In the genomic region with DNA sequence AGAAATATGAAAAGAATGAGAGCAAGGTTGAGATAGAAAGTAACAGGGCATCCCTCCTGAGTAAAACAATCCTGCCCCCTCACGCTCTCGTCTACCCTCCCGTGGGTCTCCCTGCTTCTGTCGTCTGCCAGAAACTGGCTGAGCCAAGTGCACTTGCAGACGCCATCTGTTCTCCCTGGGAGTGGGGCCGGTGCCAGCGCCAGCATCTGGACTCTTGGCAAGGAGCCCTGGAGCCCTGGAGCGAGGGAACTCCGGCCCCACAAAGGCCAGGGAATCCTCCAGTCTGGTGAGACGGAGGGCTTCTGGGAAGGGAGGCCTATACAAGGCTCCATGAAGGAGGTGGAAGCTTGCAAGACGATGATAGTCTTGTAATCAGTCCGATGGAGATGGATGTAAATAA, we compare ENCODE assay signal across 2 cellular contexts.
TF ChIP-seq lines count a peak whose summit lies in the region.

No MANE protein-coding gene starts in this region.

TF ChIP-seq in liver, 16 proteins besides CTCF, POLR2A, EP300 and RAD21:
- TF ChIP-seq NR2F2 (IDR thresholded peaks at IDR 0.05) (peak; percentile 67), HNF4G (IDR thresholded peaks at IDR 0.05) (no peak)

TF ChIP-seq in HepG2, 621 proteins besides CTCF, POLR2A, EP300 and RAD21:
- TF ChIP-seq, protein P1, sequence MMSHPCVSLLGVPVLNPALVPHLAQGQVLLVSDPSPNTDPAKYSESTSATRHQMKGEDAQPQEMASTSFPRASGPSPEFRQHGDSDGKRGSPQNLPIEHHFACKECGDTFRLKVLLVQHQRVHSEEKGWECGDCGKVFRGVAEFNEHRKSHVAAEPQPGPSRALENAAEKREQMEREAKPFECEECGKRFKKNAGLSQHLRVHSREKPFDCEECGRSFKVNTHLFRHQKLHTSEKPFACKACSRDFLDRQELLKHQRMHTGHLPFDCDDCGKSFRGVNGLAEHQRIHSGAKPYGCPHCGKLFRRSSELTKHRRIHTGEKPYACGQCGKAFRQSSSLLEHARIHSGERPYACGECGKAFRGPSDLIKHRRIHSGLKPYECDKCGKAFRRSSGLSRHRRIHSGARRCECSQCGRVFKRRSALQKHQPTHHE (CRISPR knock-in tag; IDR thresholded peaks at IDR 0.05; ENCODE audit: borderline replicate concordance), result no peak
- TF ChIP-seq, protein P2, sequence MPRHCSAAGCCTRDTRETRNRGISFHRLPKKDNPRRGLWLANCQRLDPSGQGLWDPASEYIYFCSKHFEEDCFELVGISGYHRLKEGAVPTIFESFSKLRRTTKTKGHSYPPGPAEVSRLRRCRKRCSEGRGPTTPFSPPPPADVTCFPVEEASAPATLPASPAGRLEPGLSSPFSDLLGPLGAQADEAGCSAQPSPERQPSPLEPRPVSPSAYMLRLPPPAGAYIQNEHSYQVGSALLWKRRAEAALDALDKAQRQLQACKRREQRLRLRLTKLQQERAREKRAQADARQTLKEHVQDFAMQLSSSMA (CRISPR knock-in tag; IDR thresholded peaks at IDR 0.05), result no peak
- TF ChIP-seq ZSCAN9 (CRISPR knock-in tag; IDR thresholded peaks at IDR 0.05; ENCODE audit: borderline replicate concordance) (no peak), IRF2 (CRISPR knock-in tag; IDR thresholded peaks at IDR 0.05) (no peak), ZNF660 (CRISPR knock-in tag; IDR thresholded peaks at IDR 0.05; ENCODE audit: borderline replicate concordance, low read depth) (no peak), ZNF530 (CRISPR knock-in tag; IDR thresholded peaks at IDR 0.05; ENCODE audit: low read depth) (no peak), SYNCRIP (IDR thresholded peaks at IDR 0.05; ENCODE audit: insufficient read depth, low read depth, low read length) (no peak), SKI (IDR thresholded peaks at IDR 0.05; ENCODE audit: partially characterized antibody) (no peak), ZC3H4 (CRISPR knock-in tag; IDR thresholded peaks at IDR 0.05; ENCODE audit: borderline replicate concordance) (no peak), TEAD2 (CRISPR knock-in tag; IDR thresholded peaks at IDR 0.05) (no peak), MEIS2 (CRISPR knock-in tag; IDR thresholded peaks at IDR 0.05) (no peak), ZNF383 (CRISPR knock-in tag; IDR thresholded peaks at IDR 0.05; ENCODE audit: borderline replicate concordance) (no peak), ZNF143 (CRISPR knock-in tag; IDR thresholded peaks at IDR 0.05) (no peak), RFXANK (CRISPR knock-in tag; IDR thresholded peaks at IDR 0.05) (no peak), SNAI1 (CRISPR knock-in tag; IDR thresholded peaks at IDR 0.05; ENCODE audit: borderline replicate concordance) (no peak), NBN (conservative IDR thresholded peaks at IDR 0.05) (no peak), SUZ12 (IDR thresholded peaks at IDR 0.05; ENCODE audit: low read depth, low read length) (no peak)
- TF ChIP-seq, protein P3, sequence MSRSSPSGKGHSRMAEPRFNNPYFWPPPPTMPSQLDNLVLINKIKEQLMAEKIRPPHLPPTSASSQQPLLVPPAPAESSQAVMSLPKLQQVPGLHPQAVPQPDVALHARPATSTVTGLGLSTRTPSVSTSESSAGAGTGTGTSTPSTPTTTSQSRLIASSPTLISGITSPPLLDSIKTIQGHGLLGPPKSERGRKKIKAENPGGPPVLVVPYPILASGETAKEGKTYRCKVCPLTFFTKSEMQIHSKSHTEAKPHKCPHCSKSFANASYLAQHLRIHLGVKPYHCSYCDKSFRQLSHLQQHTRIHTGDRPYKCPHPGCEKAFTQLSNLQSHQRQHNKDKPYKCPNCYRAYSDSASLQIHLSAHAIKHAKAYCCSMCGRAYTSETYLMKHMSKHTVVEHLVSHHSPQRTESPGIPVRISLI (CRISPR knock-in tag; IDR thresholded peaks at IDR 0.05; ENCODE audit: borderline replicate concordance), result no peak
- TF ChIP-seq, protein P4, sequence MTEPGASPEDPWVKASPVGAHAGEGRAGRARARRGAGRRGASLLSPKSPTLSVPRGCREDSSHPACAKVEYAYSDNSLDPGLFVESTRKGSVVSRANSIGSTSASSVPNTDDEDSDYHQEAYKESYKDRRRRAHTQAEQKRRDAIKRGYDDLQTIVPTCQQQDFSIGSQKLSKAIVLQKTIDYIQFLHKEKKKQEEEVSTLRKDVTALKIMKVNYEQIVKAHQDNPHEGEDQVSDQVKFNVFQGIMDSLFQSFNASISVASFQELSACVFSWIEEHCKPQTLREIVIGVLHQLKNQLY (CRISPR knock-in tag; IDR thresholded peaks at IDR 0.05), result no peak
- TF ChIP-seq, protein P5, sequence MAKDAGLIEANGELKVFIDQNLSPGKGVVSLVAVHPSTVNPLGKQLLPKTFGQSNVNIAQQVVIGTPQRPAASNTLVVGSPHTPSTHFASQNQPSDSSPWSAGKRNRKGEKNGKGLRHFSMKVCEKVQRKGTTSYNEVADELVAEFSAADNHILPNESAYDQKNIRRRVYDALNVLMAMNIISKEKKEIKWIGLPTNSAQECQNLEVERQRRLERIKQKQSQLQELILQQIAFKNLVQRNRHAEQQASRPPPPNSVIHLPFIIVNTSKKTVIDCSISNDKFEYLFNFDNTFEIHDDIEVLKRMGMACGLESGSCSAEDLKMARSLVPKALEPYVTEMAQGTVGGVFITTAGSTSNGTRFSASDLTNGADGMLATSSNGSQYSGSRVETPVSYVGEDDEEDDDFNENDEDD (CRISPR knock-in tag; IDR thresholded peaks at IDR 0.05; ENCODE audit: borderline replicate concordance), result no peak
